In genomic region chr4:112748352-112748900, GRCh38 we compare ENCODE assay signal across 22 cellular contexts.
DNase-seq lines count a peak whose midpoint lies in the region; FAIRE-seq and TF ChIP-seq lines count a peak whose summit lies in the region.
"Had no signal": no experiment of that assay in that cellular context is flagged by ENCODE, and none has a peak within 500 bp of the region (broad histone marks: within the 10 kb centered on the region; RNA-seq: fewer than 3 reads in every experiment).

No MANE protein-coding gene starts in this region.

- no peak overlapping the region for H2BK15ac ChIP-seq in H1 (ENCODE audit: low read length)
- no peak overlapping the region for H2BK15ac ChIP-seq in mesendoderm (replicated peaks; ENCODE audit: low read depth)

- no peak overlapping the region for H3K27ac Mint-ChIP-seq in chondrocyte (ENCODE audit: unreplicated experiment)
- H3K27ac Mint-ChIP-seq: CD8-positive, alpha-beta T cell had no signal

- POLR2A ChIA-PET in H1 (lab: Charles Lee; ENCODE audit: partially characterized antibody): interaction anchor here (0.7 to 19.0 kb wide), 12 partner anchors 9 to 103 kb away, joined by 3 to 306 read pairs (median 4); no protein-coding TSS in a partner anchor

- H3K9me3 ChIP-seq in cardiac muscle cell (ENCODE audit: low read depth) (no peaks in the 10 kb centered on the region), right atrium auricular region (no peaks in the 10 kb centered on the region), H1 (ENCODE audit: insufficient read depth in 2 of 2, low read depth in 1 of 2, low read length in 1 of 2) (no peaks in the 10 kb centered on the region)

- H4K91ac ChIP-seq in H1 (replicated peaks; ENCODE audit: insufficient read length, low read length): peak overlapping the region; percentile 92

- H3K4me2 ChIP-seq in H1 (ENCODE audit: insufficient read depth in 1 of 2, low read depth in 2 of 2, low read length in 2 of 2): no peak overlapping the region
- no peak overlapping the region for H3K4me2 ChIP-seq in mesendoderm (ENCODE audit: low read length)

- no peak overlapping the region for H2BK12ac ChIP-seq in H1 (ENCODE audit: low read depth, low read length)

- H3K36me3 ChIP-seq in cardiac muscle cell (no peaks in the 10 kb centered on the region), right atrium auricular region (no peaks in the 10 kb centered on the region), H1 (ENCODE audit: control insufficient read depth in 2 of 4, insufficient read depth in 4 of 4, low read length in 3 of 4) (peaks cover 0 to 15% (median 0%) of the 10 kb centered on the region in 4 experiments; a peak in 2 of 8 replicates), mesendoderm (ENCODE audit: control insufficient read depth, insufficient read depth, low read length) (no peaks in the 10 kb centered on the region), brain microvascular endothelial cell (replicated peaks) (no peaks in the 10 kb centered on the region)

- H3K27me3 ChIP-seq in cardiac muscle cell: no peaks in the 10 kb centered on the region
- H3K27me3 ChIP-seq in right atrium auricular region: no peaks in the 10 kb centered on the region
- no peaks in the 10 kb centered on the region for H3K27me3 ChIP-seq in H1 (replicated peaks in 1 of 4; ENCODE audit: control insufficient read depth in 3 of 4, extremely low read depth in 1 of 4, insufficient read depth in 3 of 4, low read length in 3 of 4)
- H3K27me3 ChIP-seq in mesendoderm (ENCODE audit: insufficient read depth, low read length, poor library complexity): no peaks in the 10 kb centered on the region
- no peaks in the 10 kb centered on the region for H3K27me3 ChIP-seq in brain microvascular endothelial cell (replicated peaks)

- H3K4ac ChIP-seq in H1 (replicated peaks; ENCODE audit: insufficient read length, low read depth, low read length) (no peak overlapping the region), mesendoderm (ENCODE audit: low read depth, low read length) (peak overlapping the region; percentile 99)

- H2AK5ac ChIP-seq in H1 (ENCODE audit: low read depth, low read length) (no peak overlapping the region), mesendoderm (ENCODE audit: low read length) (peak overlapping the region; percentile 55)

- no peaks in the 10 kb centered on the region for H4K20me1 ChIP-seq in H1 (replicated peaks in 1 of 2; ENCODE audit: control insufficient read depth in 1 of 2, insufficient read depth in 2 of 2, low read length in 2 of 2)

- H3K4me1 Mint-ChIP-seq in chondrocyte (ENCODE audit: low read depth): no peaks in the 10 kb centered on the region

- H3K27me3 Mint-ChIP-seq in chondrocyte (ENCODE audit: low read depth): peaks cover 8% of the 10 kb centered on the region

- H4K8ac ChIP-seq in H1 (ENCODE audit: extremely low read depth, insufficient read depth, low read length) (no peak overlapping the region), mesendoderm (ENCODE audit: low read depth, low read length) (peak overlapping the region; percentile 30)

- H3K4me1 ChIP-seq in cardiac muscle cell (ENCODE audit: low read depth) (peaks cover 16% of the 10 kb centered on the region), right atrium auricular region (peaks cover 0 to 8% of the 10 kb centered on the region in 2 donors), H1 (replicated peaks in 1 of 4; ENCODE audit: control insufficient read depth in 3 of 4, insufficient read depth in 4 of 4, low read length in 3 of 4) (peaks cover 4 to 22% (median 13%) of the 10 kb centered on the region in 4 experiments; a peak in 6 of 7 replicates), mesendoderm (ENCODE audit: control insufficient read depth, low read depth, low read length) (peaks cover 17% of the 10 kb centered on the region)

- CTCF ChIA-PET in H1 (lab: Charles Lee; ENCODE audit: partially characterized antibody): interaction anchor here (1.2 to 10.7 kb wide), 3 partner anchors 9 to 113 kb away, joined by 3 to 100 read pairs (median 8); no protein-coding TSS in a partner anchor

- FAIRE-seq in H1 (lab: Jason Lieb, UNC): no peak

- H3K4me3 Mint-ChIP-seq in chondrocyte (ENCODE audit: unreplicated experiment): no peak overlapping the region
- H3K4me3 Mint-ChIP-seq: CD8-positive, alpha-beta T cell had no signal

- no peak for TF ChIP-seq EP300 in H1 (IDR thresholded peaks at IDR 0.05; ENCODE audit: borderline replicate concordance in 1 of 2, low read depth in 2 of 2, low read length in 2 of 2)

- in situ Hi-C loops in brain microvascular endothelial cell (cut with HindIII; ENCODE audit: low pct_ligation_motif_present, low sequenced_read_pairs): no loop called here
- in situ Hi-C loops in GM13976 (cut with MboI; ENCODE audit: low sequenced_read_pairs, unreplicated experiment): no loop called here

- H2BK5ac ChIP-seq in H1 (ENCODE audit: low read depth, low read length): peak overlapping the region; percentile 97; the same call in 1 of the 2 replicates
- H2BK5ac ChIP-seq in mesendoderm (ENCODE audit: low read length): peak overlapping the region; percentile 92

- H3K14ac ChIP-seq in H1 (ENCODE audit: insufficient read length): no peak overlapping the region

- no peaks in the 10 kb centered on the region for H3K79me1 ChIP-seq in H1 (ENCODE audit: low read depth, low read length)
- H3K79me1 ChIP-seq in mesendoderm (ENCODE audit: low read length): peaks cover 5% of the 10 kb centered on the region

- no peak for TF ChIP-seq RAD21 in H1 (IDR thresholded peaks at IDR 0.05 in 1 of 2, conservative IDR thresholded peaks at IDR 0.05 in 1 of 2; ENCODE audit: low read depth in 2 of 2, low read length in 2 of 2)

- H3K4me3 ChIP-seq in cardiac muscle cell (no peak overlapping the region), right atrium auricular region (no peak overlapping the region), H1 (ENCODE audit: extremely low read depth in 1 of 4, insufficient read depth in 2 of 4, low read depth in 3 of 4, low read length in 4 of 4) (no peak overlapping the region), mesendoderm (ENCODE audit: low read length) (no peak overlapping the region), brain microvascular endothelial cell (ENCODE audit: low read depth, low read length) (no peak overlapping the region), lower leg skin (ENCODE audit: low read depth, poor library complexity, severe bottlenecking) (no peak overlapping the region)

- TF ChIP-seq CTCF in cardiac muscle cell (IDR thresholded peaks at IDR 0.05; ENCODE audit: low read depth, low read length) (no peak), right atrium auricular region (IDR thresholded peaks at IDR 0.05) (no peak), H1 (IDR thresholded peaks at IDR 0.05; ENCODE audit: control extremely low read depth in 1 of 3, insufficient read depth in 1 of 3, low read depth in 1 of 3, low read length in 3 of 3) (no peak), brain microvascular endothelial cell (IDR thresholded peaks at IDR 0.05; ENCODE audit: low read depth, low read length, missing control alignments) (no peak), lower leg skin (IDR thresholded peaks at IDR 0.05) (no peak), chondrocyte (IDR thresholded peaks at IDR 0.05) (no peak), GM13976 (IDR thresholded peaks at IDR 0.05; ENCODE audit: borderline replicate concordance, control extremely low read depth, extremely low read depth, insufficient read depth, missing control alignments) (no peak)

- no peaks in the 10 kb centered on the region for H3K36me3 Mint-ChIP-seq in chondrocyte (ENCODE audit: low read depth)
- H3K36me3 Mint-ChIP-seq: CD8-positive, alpha-beta T cell had no signal

- no peak for DNase-seq in cardiac muscle cell (ENCODE audit: low read depth in 1 of 2, low spot score in 1 of 2)
- DNase-seq in right atrium auricular region (ENCODE audit: low spot score): no peak
- no peak for DNase-seq in H1 (ENCODE audit: low read depth in 1 of 2, low spot score in 2 of 2)
- DNase-seq in mesendoderm: peak; percentile 54
- DNase-seq in brain microvascular endothelial cell: no peak
- no peak for DNase-seq in lower leg skin (ENCODE audit: low spot score in 2 of 2)
- DNase-seq in chondrocyte (ENCODE audit: low spot score): no peak
- DNase-seq in GM13976 (ENCODE audit: low spot score): no peak
- DNase-seq: AML-193; C1 segment of cervical spinal cord; CD8-positive, alpha-beta T cell; DND-41; GOT3; KG1; NCI-H1092 treated with DMSO at 0.1 percent for 48 hours; NCI-H1436 treated with DMSO at 0.1 percent for 48 hours; NCI-H2029; NCI-H226; NCI-H524; NCI-H774; SIG-M5 had no signal

- 68% methylated on average over 1 of the region's 1 CpG; no CpG with 5 or more reads in 1 of the 2 experiments for WGBS in H1 (ENCODE audit: extremely low coverage in 1 of 2, insufficient coverage in 1 of 2, insufficient read length in 1 of 2, insufficient replicate concordance in 2 of 2, low coverage in 1 of 2, low lambda C conversion rate in 2 of 2, missing lambda C conversion rate in 1 of 2), 2 experiments
- no CpG with 5 or more reads among the region's 1 CpG for WGBS in mesendoderm (ENCODE audit: extremely low coverage, insufficient coverage, low lambda C conversion rate)
- 87 to 100% methylated on average over 1 of the region's 1 CpG for WGBS in lower leg skin, 2 donors

- no peak overlapping the region for H3K23ac ChIP-seq in H1 (ENCODE audit: insufficient read length)
- H3K23ac ChIP-seq in mesendoderm (ENCODE audit: low read length): peak overlapping the region; percentile 11

- H3K56ac ChIP-seq in H1 (replicated peaks; ENCODE audit: insufficient read length, low read depth, low read length): no peak overlapping the region
- peak overlapping the region; percentile 79 for H3K56ac ChIP-seq in mesendoderm (ENCODE audit: low read length)

- H3K9ac ChIP-seq in H1 (replicated peaks in 1 of 4; ENCODE audit: extremely low read depth in 1 of 4, low read depth in 3 of 4, low read length in 3 of 4) (no peak overlapping the region), mesendoderm (ENCODE audit: low read length) (peak overlapping the region; percentile 60)

- intact Hi-C loops in lower leg skin (cut with DNase I; ENCODE audit: low total_unique reads): no loop called here

- peak overlapping the region; percentile 93 for H4K5ac ChIP-seq in H1 (ENCODE audit: insufficient read length, low read depth, low read length)
- H4K5ac ChIP-seq in mesendoderm (ENCODE audit: low read length): no peak overlapping the region

- peak overlapping the region; percentile 4; the same call in 1 of the 2 replicates for H2BK20ac ChIP-seq in H1 (ENCODE audit: low read length)

- H2BK120ac ChIP-seq in H1 (replicated peaks; ENCODE audit: low read depth, low read length) (peak overlapping the region; percentile 24), mesendoderm (ENCODE audit: low read depth, low read length) (peak overlapping the region; percentile 98)

- no peak overlapping the region for H2AFZ ChIP-seq in H1 (ENCODE audit: low read length)

- TF ChIP-seq POLR2A in H1 (IDR thresholded peaks at IDR 0.05; ENCODE audit: control extremely low read depth in 1 of 2, low read depth in 2 of 2, low read length in 2 of 2) (no peak), lower leg skin (IDR thresholded peaks at IDR 0.05) (no peak)

- no peak overlapping the region for H3K18ac ChIP-seq in H1 (ENCODE audit: extremely low read depth, low read length)
- peak overlapping the region; percentile 100 for H3K18ac ChIP-seq in mesendoderm (ENCODE audit: low read length)

- no peaks in the 10 kb centered on the region for H3K9me3 Mint-ChIP-seq in chondrocyte (ENCODE audit: low read depth)
- H3K9me3 Mint-ChIP-seq: CD8-positive, alpha-beta T cell had no signal

- H3K79me2 ChIP-seq in H1 (ENCODE audit: control insufficient read depth in 1 of 2, insufficient read depth in 2 of 2, low read length in 2 of 2) (peaks cover 0 to 51% of the 10 kb centered on the region in 2 experiments; a peak in 2 of 4 replicates), mesendoderm (ENCODE audit: control insufficient read depth, insufficient read depth, low read length) (peaks cover 10% of the 10 kb centered on the region)

- H3K23me2 ChIP-seq in H1 (ENCODE audit: low read depth, low read length): no peaks in the 10 kb centered on the region

- H3K27ac ChIP-seq in cardiac muscle cell (peak overlapping the region; percentile 79), right atrium auricular region (no peak overlapping the region), H1 (ENCODE audit: low read depth, low read length) (no peak overlapping the region), mesendoderm (ENCODE audit: low read depth, low read length) (peak overlapping the region; percentile 80), brain microvascular endothelial cell (no peak overlapping the region)
- H3K27ac ChIP-seq: 22Rv1 had no signal

Comparison
In these comparisons a context has a peak if more than half of its experiments do, and no peak if none do; other contexts are left out.
1. H3K27ac ChIP-seq: peak in cardiac muscle cell (single experiment) and mesendoderm (single experiment); none in right atrium auricular region (0 of 2), H1 (single experiment) and brain microvascular endothelial cell (single experiment).